Comparison of ENCODE assay signal across 17 cellular contexts in genomic region chr12:10405294-10405693, GRCh38. TPM values are rescaled to one million over a fixed set of nuclear protein-coding genes. Genes with fewer than 3 reads are reported as not detected.
A peak's percentile ranks its signal among the peaks of the same experiment; 100 is the strongest.
DNase-seq lines count a peak whose midpoint lies in the region; ATAC-seq lines count a peak whose summit lies in the region.
"Had no signal": no experiment of that assay in that cellular context is flagged by ENCODE, and none has a peak within 500 bp of the region (broad histone marks: within the 10 kb centered on the region; RNA-seq: fewer than 3 reads in every experiment).

No MANE protein-coding gene starts in this region.

- H3K36me3 Mint-ChIP-seq in activated CD8-positive, alpha-beta memory T cell treated with anti-CD3 and anti-CD28 coated beads, Interleukin-2, amount 10 ng/mL, durations not matched to agents 7 days and 5 days, result peaks cover 60% of the 10 kb centered on the region
- peaks cover 42% of the 10 kb centered on the region for H3K36me3 Mint-ChIP-seq in activated CD8-positive, alpha-beta T cell treated with anti-CD3 and anti-CD28 coated beads, Interleukin-2, amount 10 ng/mL, durations not matched to agents 7 days and 5 days (ENCODE audit: low read depth)
- H3K36me3 Mint-ChIP-seq in stimulated activated effector memory CD8-positive, alpha-beta T cell treated with anti-CD3 and anti-CD28 coated beads, Interleukin-12 subunit alpha, Interleukin-12 subunit beta, amount 100 ng/mL, for 72 hours, result peaks cover 87% of the 10 kb centered on the region

- DNase-seq in activated CD8-positive, alpha-beta memory T cell treated with anti-CD3 and anti-CD28 coated beads, Interleukin-2, amount 10 ng/mL, durations not matched to agents 7 days and 5 days, result peak; percentile 42
- DNase-seq in activated CD8-positive, alpha-beta memory T cell treated with anti-CD3 and anti-CD28 coated beads, Interleukin-2, amount 50 U/mL, for 48 hours, result no peak
- no peak for DNase-seq in activated CD8-positive, alpha-beta T cell treated with anti-CD3 and anti-CD28 coated beads, Interleukin-2, amount 10 ng/mL, durations not matched to agents 7 days and 5 days
- no peak for DNase-seq in stimulated activated effector memory CD8-positive, alpha-beta T cell treated with anti-CD3 and anti-CD28 coated beads, Interleukin-12 subunit alpha, Interleukin-12 subunit beta, amount 100 ng/mL, for 72 hours (ENCODE audit: low spot score in 2 of 2)
- DNase-seq in NCI-H146 (lab: John Stamatoyannopoulos, UW), result no peak
- DNase-seq in stimulated activated CD4-positive, alpha-beta T cell treated with anti-CD3 and anti-CD28 coated beads, Interleukin-1b, Interleukin-23, amount 100 ng/mL, for 48 hours, result no peak
- DNase-seq: DMS 273 treated with DMSO at 0.1 percent for 48 hours, MM.1S, NCI-H1105, NCI-H187, NCI-H446 treated with DMSO at 0.1 percent for 48 hours, NCI-H748 treated with DMSO at 0.1 percent for 48 hours had no signal

- peaks cover 49% of the 10 kb centered on the region for H3K4me1 Mint-ChIP-seq in activated CD8-positive, alpha-beta memory T cell treated with anti-CD3 and anti-CD28 coated beads, Interleukin-2, amount 10 ng/mL, durations not matched to agents 7 days and 5 days
- peaks cover 36% of the 10 kb centered on the region for H3K4me1 Mint-ChIP-seq in activated CD8-positive, alpha-beta T cell treated with anti-CD3 and anti-CD28 coated beads, Interleukin-2, amount 10 ng/mL, durations not matched to agents 7 days and 5 days (ENCODE audit: low read depth)
- peaks cover 18% of the 10 kb centered on the region for H3K4me1 Mint-ChIP-seq in stimulated activated effector memory CD8-positive, alpha-beta T cell treated with anti-CD3 and anti-CD28 coated beads, Interleukin-12 subunit alpha, Interleukin-12 subunit beta, amount 100 ng/mL, for 72 hours

- CTCF ChIA-PET in activated CD8-positive, alpha-beta memory T cell treated with anti-CD3 and anti-CD28 coated beads, Interleukin-2, amount 10 ng/mL, durations not matched to agents 7 days and 5 days (lab: Charles Lee), result interaction anchor here (0.9 to 1.6 kb wide), 3 partner anchors 9 to 153 kb away, joined by 3 to 6 read pairs (median 4); no protein-coding TSS in a partner anchor
- CTCF ChIA-PET in activated CD8-positive, alpha-beta T cell treated with anti-CD3 and anti-CD28 coated beads, Interleukin-2, amount 10 ng/mL, durations not matched to agents 7 days and 5 days (lab: Charles Lee), result interaction anchor here (1.2 kb wide), 1 partner anchor 13 kb away, joined by 5 read pairs; no protein-coding TSS in a partner anchor

- H3K27ac Mint-ChIP-seq in activated CD8-positive, alpha-beta memory T cell treated with anti-CD3 and anti-CD28 coated beads, Interleukin-2, amount 10 ng/mL, durations not matched to agents 7 days and 5 days, result peak overlapping the region; percentile 70
- H3K27ac Mint-ChIP-seq in activated CD8-positive, alpha-beta T cell treated with anti-CD3 and anti-CD28 coated beads, Interleukin-2, amount 10 ng/mL, durations not matched to agents 7 days and 5 days, result no peak overlapping the region
- H3K27ac Mint-ChIP-seq in stimulated activated effector memory CD8-positive, alpha-beta T cell treated with anti-CD3 and anti-CD28 coated beads, Interleukin-12 subunit alpha, Interleukin-12 subunit beta, amount 100 ng/mL, for 72 hours, result no peak overlapping the region

- peak; percentile 25 for ATAC-seq in activated CD8-positive, alpha-beta memory T cell treated with anti-CD3 and anti-CD28 coated beads, Interleukin-2, amount 10 ng/mL, durations not matched to agents 7 days and 5 days
- ATAC-seq in activated CD8-positive, alpha-beta T cell treated with anti-CD3 and anti-CD28 coated beads, Interleukin-2, amount 10 ng/mL, durations not matched to agents 7 days and 5 days, result no peak
- ATAC-seq in esophagus mucosa, result peak; percentile 60
- ATAC-seq in stimulated activated effector memory CD8-positive, alpha-beta T cell treated with anti-CD3 and anti-CD28 coated beads, Interleukin-12 subunit alpha, Interleukin-12 subunit beta, amount 100 ng/mL, for 72 hours, result peak; percentile 70
- ATAC-seq in GM19351 (IDR thresholded peaks at IDR 0.05; ENCODE audit: unreplicated experiment), result no peak
- ATAC-seq: HepG2 had no signal

- H3K9me3 Mint-ChIP-seq in activated CD8-positive, alpha-beta memory T cell treated with anti-CD3 and anti-CD28 coated beads, Interleukin-2, amount 10 ng/mL, durations not matched to agents 7 days and 5 days (ENCODE audit: low read depth), result no peaks in the 10 kb centered on the region
- no peaks in the 10 kb centered on the region for H3K9me3 Mint-ChIP-seq in activated CD8-positive, alpha-beta T cell treated with anti-CD3 and anti-CD28 coated beads, Interleukin-2, amount 10 ng/mL, durations not matched to agents 7 days and 5 days (ENCODE audit: insufficient read depth)
- H3K9me3 Mint-ChIP-seq in stimulated activated effector memory CD8-positive, alpha-beta T cell treated with anti-CD3 and anti-CD28 coated beads, Interleukin-12 subunit alpha, Interleukin-12 subunit beta, amount 100 ng/mL, for 72 hours, result no peaks in the 10 kb centered on the region

- POLR2A ChIA-PET in activated CD8-positive, alpha-beta T cell treated with anti-CD3 and anti-CD28 coated beads, Interleukin-2, amount 10 ng/mL, durations not matched to agents 7 days and 5 days (lab: Charles Lee), result interaction anchor here (1.0 to 1.1 kb wide), 2 partner anchors 13 to 149 kb away, joined by 3 read pairs; no protein-coding TSS in a partner anchor

- no peaks in the 10 kb centered on the region for H3K27me3 Mint-ChIP-seq in activated CD8-positive, alpha-beta memory T cell treated with anti-CD3 and anti-CD28 coated beads, Interleukin-2, amount 10 ng/mL, durations not matched to agents 7 days and 5 days
- no peaks in the 10 kb centered on the region for H3K27me3 Mint-ChIP-seq in activated CD8-positive, alpha-beta T cell treated with anti-CD3 and anti-CD28 coated beads, Interleukin-2, amount 10 ng/mL, durations not matched to agents 7 days and 5 days (ENCODE audit: low read depth)

- H3K4me3 Mint-ChIP-seq in activated CD8-positive, alpha-beta memory T cell treated with anti-CD3 and anti-CD28 coated beads, Interleukin-2, amount 10 ng/mL, durations not matched to agents 7 days and 5 days, result peak overlapping the region; percentile 75
- H3K4me3 Mint-ChIP-seq in activated CD8-positive, alpha-beta T cell treated with anti-CD3 and anti-CD28 coated beads, Interleukin-2, amount 10 ng/mL, durations not matched to agents 7 days and 5 days, result peak overlapping the region; percentile 55
- peak overlapping the region; percentile 26 for H3K4me3 Mint-ChIP-seq in stimulated activated effector memory CD8-positive, alpha-beta T cell treated with anti-CD3 and anti-CD28 coated beads, Interleukin-12 subunit alpha, Interleukin-12 subunit beta, amount 100 ng/mL, for 72 hours

RNA-seq across cellular contexts. Expression of gene KLRC4, which starts 4.3 kb away (rescaled TPM):
- total RNA-seq in activated CD8-positive, alpha-beta memory T cell treated with anti-CD3 and anti-CD28 coated beads, Interleukin-2, amount 10 ng/mL, durations not matched to agents 7 days and 5 days, result 10 to 100 TPM; 29.2 to 33.7 TPM
- 1 to 10 TPM; 3.6 to 4.9 TPM for total RNA-seq in activated CD8-positive, alpha-beta T cell treated with anti-CD3 and anti-CD28 coated beads, Interleukin-2, amount 10 ng/mL, durations not matched to agents 7 days and 5 days
- not detected for total RNA-seq in esophagus mucosa
- total RNA-seq: Daoy, H4, HepG2 had no signal

RNA-seq across cellular contexts. Expression of gene KLRC3, which starts 15.1 kb away (rescaled TPM):
- 1 to 10 TPM; 6.2 to 9.9 TPM for total RNA-seq in activated CD8-positive, alpha-beta memory T cell treated with anti-CD3 and anti-CD28 coated beads, Interleukin-2, amount 10 ng/mL, durations not matched to agents 7 days and 5 days
- total RNA-seq in activated CD8-positive, alpha-beta T cell treated with anti-CD3 and anti-CD28 coated beads, Interleukin-2, amount 10 ng/mL, durations not matched to agents 7 days and 5 days, result 1 to 10 TPM; 1.3 to 2.1 TPM
- not detected for total RNA-seq in esophagus mucosa
- total RNA-seq: Daoy, HepG2 had no signal

RNA-seq across cellular contexts. Expression of gene KLRK1, which starts 15.5 kb away (rescaled TPM):
- total RNA-seq in activated CD8-positive, alpha-beta memory T cell treated with anti-CD3 and anti-CD28 coated beads, Interleukin-2, amount 10 ng/mL, durations not matched to agents 7 days and 5 days, result 100 to 1,000 TPM; 135 to 195 TPM
- 100 to 1,000 TPM; 117 to 123 TPM for total RNA-seq in activated CD8-positive, alpha-beta T cell treated with anti-CD3 and anti-CD28 coated beads, Interleukin-2, amount 10 ng/mL, durations not matched to agents 7 days and 5 days
- not detected for total RNA-seq in esophagus mucosa
- total RNA-seq: Daoy, H4, HepG2 had no signal

RNA-seq across cellular contexts. Expression of gene KLRC2, which starts 30.5 kb away (rescaled TPM):
- 10 to 100 TPM in 1 of 2 experiments, 1 to 10 TPM in 1; 6.8 to 23.4 TPM for total RNA-seq in activated CD8-positive, alpha-beta memory T cell treated with anti-CD3 and anti-CD28 coated beads, Interleukin-2, amount 10 ng/mL, durations not matched to agents 7 days and 5 days
- total RNA-seq in activated CD8-positive, alpha-beta T cell treated with anti-CD3 and anti-CD28 coated beads, Interleukin-2, amount 10 ng/mL, durations not matched to agents 7 days and 5 days, result 1 to 10 TPM; 1.6 to 1.7 TPM
- 0.60 TPM for total RNA-seq in esophagus mucosa

RNA-seq across cellular contexts. Expression of gene KLRC1, which starts 47.9 kb away (rescaled TPM):
- 10 to 100 TPM; 15.9 to 17.8 TPM for total RNA-seq in activated CD8-positive, alpha-beta memory T cell treated with anti-CD3 and anti-CD28 coated beads, Interleukin-2, amount 10 ng/mL, durations not matched to agents 7 days and 5 days
- 1 to 10 TPM; 4.9 to 5.0 TPM for total RNA-seq in activated CD8-positive, alpha-beta T cell treated with anti-CD3 and anti-CD28 coated beads, Interleukin-2, amount 10 ng/mL, durations not matched to agents 7 days and 5 days
- total RNA-seq in esophagus mucosa, result not detected
- total RNA-seq: Daoy, H4, HepG2 had no signal

Comparison
In these comparisons a context has a peak if more than half of its experiments do, and no peak if none do; other contexts are left out.
1. ATAC-seq: peak in activated CD8-positive, alpha-beta memory T cell treated with anti-CD3 and anti-CD28 coated beads, Interleukin-2, amount 10 ng/mL, durations not matched to agents 7 days and 5 days (single experiment), esophagus mucosa (single experiment) and stimulated activated effector memory CD8-positive, alpha-beta T cell treated with anti-CD3 and anti-CD28 coated beads, Interleukin-12 subunit alpha, Interleukin-12 subunit beta, amount 100 ng/mL, for 72 hours (single experiment); none in activated CD8-positive, alpha-beta T cell treated with anti-CD3 and anti-CD28 coated beads, Interleukin-2, amount 10 ng/mL, durations not matched to agents 7 days and 5 days (single experiment) and GM19351 (single experiment).
2. RNA of gene KLRC4, which starts 4.3 kb away (total RNA-seq): 29.2 to 33.7 TPM in activated CD8-positive, alpha-beta memory T cell treated with anti-CD3 and anti-CD28 coated beads, Interleukin-2, amount 10 ng/mL, durations not matched to agents 7 days and 5 days; 3.6 to 4.9 TPM in activated CD8-positive, alpha-beta T cell treated with anti-CD3 and anti-CD28 coated beads, Interleukin-2, amount 10 ng/mL, durations not matched to agents 7 days and 5 days and not detected in esophagus mucosa (single experiment); every median in the first group is over 4 times any median in the second.
3. RNA of gene KLRK1, which starts 15.5 kb away (total RNA-seq): 135 to 195 TPM in activated CD8-positive, alpha-beta memory T cell treated with anti-CD3 and anti-CD28 coated beads, Interleukin-2, amount 10 ng/mL, durations not matched to agents 7 days and 5 days and 117 to 123 TPM in activated CD8-positive, alpha-beta T cell treated with anti-CD3 and anti-CD28 coated beads, Interleukin-2, amount 10 ng/mL, durations not matched to agents 7 days and 5 days; not detected in esophagus mucosa (single experiment); every median in the first group is over 100 times any median in the second.
4. Peak in every context shown above with its lines, with median percentiles within 50 percentile points of each other: H3K4me3 Mint-ChIP-seq.